26 cellular contexts compared by ENCODE assay signal in the genomic region with DNA sequence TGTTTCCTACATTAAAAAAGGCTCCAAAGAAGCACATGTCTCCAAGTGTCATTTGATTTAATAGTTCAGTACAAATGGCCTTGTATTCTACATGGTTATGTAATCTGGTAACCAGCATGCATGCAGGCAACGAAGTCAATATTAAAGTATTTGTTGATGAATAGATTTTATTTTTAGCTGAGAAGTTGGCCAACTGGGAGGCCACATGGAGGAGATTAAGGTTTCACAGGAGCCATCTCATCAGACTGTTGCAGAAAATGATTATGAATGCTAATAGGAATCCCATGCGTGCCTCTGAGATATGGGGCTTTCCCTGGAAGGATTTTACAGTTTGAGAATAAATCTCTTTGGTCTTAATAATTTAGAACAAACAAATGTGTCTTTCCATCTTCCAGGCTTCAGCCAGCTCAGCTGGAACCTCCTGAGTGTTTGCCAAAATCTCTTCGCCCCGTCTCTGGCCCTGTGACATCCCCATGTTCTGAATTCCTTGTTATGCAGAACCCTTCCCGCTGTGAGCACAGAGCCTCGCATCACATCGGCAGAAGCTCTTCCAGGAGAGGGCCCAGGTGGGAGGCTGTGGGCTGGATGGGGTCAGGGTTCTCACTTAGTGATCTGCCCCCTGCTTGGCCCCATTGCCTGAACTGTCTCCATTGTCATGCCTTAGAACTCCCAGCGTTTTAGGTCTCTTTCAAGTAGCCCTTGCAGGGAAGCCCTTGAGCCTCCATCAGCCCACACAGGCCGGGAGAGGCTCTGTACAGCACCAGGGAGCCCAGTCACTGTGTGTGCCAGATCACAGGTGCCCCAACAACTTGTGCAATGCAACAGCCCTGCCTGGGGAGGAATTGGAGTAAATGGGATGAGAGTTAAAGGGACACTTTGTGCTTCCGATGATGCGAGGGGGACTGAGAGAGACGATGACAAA.
DNase-seq lines count a peak whose midpoint lies in the region; TF ChIP-seq lines count a peak whose summit lies in the region.
"Had no signal": no experiment of that assay in that cellular context is flagged by ENCODE, and none has a peak within 500 bp of the region (broad histone marks: within the 10 kb centered on the region; RNA-seq: fewer than 3 reads in every experiment).

No MANE protein-coding gene starts in this region.

- peak overlapping the region; percentile 24 for H2AFZ ChIP-seq in neural progenitor cell (replicated peaks)

- H3K9me3 Mint-ChIP-seq in neural progenitor cell, result peaks cover 7% of the 10 kb centered on the region
- H3K9me3 Mint-ChIP-seq in chondrocyte (ENCODE audit: low read depth), result peaks cover 4% of the 10 kb centered on the region
- H3K9me3 Mint-ChIP-seq: activated T-helper 17 cell treated with anti-CD3 and anti-CD28 coated beads, Interleukin-2, amount 50 U/mL, for 72 hours had no signal

- H3K27me3 ChIP-seq in neural progenitor cell, result no peaks in the 10 kb centered on the region
- H3K27me3 ChIP-seq: ovary, sigmoid colon, tibial nerve had no signal

- H3K27ac Mint-ChIP-seq in neural progenitor cell, result no peak overlapping the region
- no peak overlapping the region for H3K27ac Mint-ChIP-seq in chondrocyte (ENCODE audit: unreplicated experiment)
- H3K27ac Mint-ChIP-seq: activated naive CD8-positive, alpha-beta T cell treated with anti-CD3 and anti-CD28 coated beads for 36 hours; activated T-helper 17 cell treated with anti-CD3 and anti-CD28 coated beads, Interleukin-2, amount 50 U/mL, for 72 hours; effector memory CD8-positive, alpha-beta T cell; HFFc6; naive thymus-derived CD4-positive, alpha-beta T cell had no signal

- peaks cover 3% of the 10 kb centered on the region for H3K9me3 ChIP-seq in neural progenitor cell (ENCODE audit: low read depth)
- H3K9me3 ChIP-seq: ovary had no signal

- H3K4me2 ChIP-seq in neural progenitor cell, result no peak overlapping the region

- H3K4me3 Mint-ChIP-seq in neural progenitor cell (no peak overlapping the region), chondrocyte (ENCODE audit: unreplicated experiment) (no peak overlapping the region)
- H3K4me3 Mint-ChIP-seq: activated naive CD8-positive, alpha-beta T cell treated with anti-CD3 and anti-CD28 coated beads for 36 hours; activated T-helper 17 cell treated with anti-CD3 and anti-CD28 coated beads, Interleukin-2, amount 50 U/mL, for 72 hours; effector memory CD8-positive, alpha-beta T cell; HFFc6; naive thymus-derived CD4-positive, alpha-beta T cell had no signal

- intact Hi-C loops in head of caudate nucleus (cut with DNase I), result no loop called here

- H3K27ac ChIP-seq in neural progenitor cell, result no peak overlapping the region
- H3K27ac ChIP-seq: ovary had no signal

- H3K27me3 Mint-ChIP-seq in neural progenitor cell (ENCODE audit: insufficient read depth, low read depth) (peaks cover 6% of the 10 kb centered on the region), chondrocyte (ENCODE audit: low read depth) (peaks cover 13% of the 10 kb centered on the region)

- no peaks in the 10 kb centered on the region for H3K36me3 Mint-ChIP-seq in neural progenitor cell
- peaks cover 6% of the 10 kb centered on the region for H3K36me3 Mint-ChIP-seq in chondrocyte (ENCODE audit: low read depth)
- H3K36me3 Mint-ChIP-seq: activated naive CD8-positive, alpha-beta T cell treated with anti-CD3 and anti-CD28 coated beads for 36 hours; naive thymus-derived CD4-positive, alpha-beta T cell had no signal

- no peak for TF ChIP-seq CTCF in AG10803 (conservative IDR thresholded peaks at IDR 0.05; ENCODE audit: low read length)
- TF ChIP-seq CTCF in fibroblast of mammary gland (conservative IDR thresholded peaks at IDR 0.05; ENCODE audit: control insufficient read depth, insufficient read depth, low read depth, low read length), result no peak
- no peak for TF ChIP-seq CTCF in neural progenitor cell (IDR thresholded peaks at IDR 0.05)
- TF ChIP-seq CTCF in chondrocyte (IDR thresholded peaks at IDR 0.05), result no peak

- H3K4me1 Mint-ChIP-seq in neural progenitor cell (peaks cover 18% of the 10 kb centered on the region), chondrocyte (ENCODE audit: low read depth) (no peaks in the 10 kb centered on the region)
- H3K4me1 Mint-ChIP-seq: activated naive CD8-positive, alpha-beta T cell treated with anti-CD3 and anti-CD28 coated beads for 36 hours; activated T-helper 17 cell treated with anti-CD3 and anti-CD28 coated beads, Interleukin-2, amount 50 U/mL, for 72 hours; naive thymus-derived CD4-positive, alpha-beta T cell had no signal

- H3K9ac ChIP-seq in neural progenitor cell, result no peak overlapping the region

- H3K4me3 ChIP-seq in AG10803 (ENCODE audit: low read length) (no peak overlapping the region), fibroblast of mammary gland (ENCODE audit: control insufficient read depth, low read depth, low read length) (no peak overlapping the region), neural progenitor cell (no peak overlapping the region)
- H3K4me3 ChIP-seq: lung, ovary, sigmoid colon, tibial nerve had no signal

- H3K4me1 ChIP-seq in neural progenitor cell, result peaks cover 6% of the 10 kb centered on the region

- no peaks in the 10 kb centered on the region for H3K36me3 ChIP-seq in neural progenitor cell
- H3K36me3 ChIP-seq: ovary, sigmoid colon, tibial nerve had no signal

- H3F3A ChIP-seq in neural progenitor cell (ENCODE audit: low read depth), result no peaks in the 10 kb centered on the region

- no peaks in the 10 kb centered on the region for H3K79me2 ChIP-seq in neural progenitor cell (ENCODE audit: low read depth)

- DNase-seq in AG10803 (ENCODE audit: low read depth) (peak; percentile 93), GM04504 (ENCODE audit: low read depth) (peak; percentile 81), fibroblast of mammary gland (ENCODE audit: low read depth) (peak; percentile 43), neural progenitor cell (ENCODE audit: low spot score) (no peak), head of caudate nucleus (no peak), NCI-H774 (lab: John Stamatoyannopoulos, UW) (no peak), chondrocyte (ENCODE audit: low spot score) (no peak)
- DNase-seq in stimulated activated CD4-positive, alpha-beta T cell treated with anti-CD3 and anti-CD28 coated beads, Interleukin-4, amount 100 ng/mL, for 1 hour, result no peak
- DNase-seq: activated CD4-positive, alpha-beta T cell treated with anti-CD3 and anti-CD28 coated beads for 1 hour; activated naive CD8-positive, alpha-beta T cell treated with anti-CD3 and anti-CD28 coated beads for 36 hours; COR-L47; effector memory CD8-positive, alpha-beta T cell; HFFc6; IMR-90; kidney; naive thymus-derived CD4-positive, alpha-beta T cell; NCI-H1105 treated with DMSO at 0.1 percent for 48 hours; NCI-H2081; NCI-H446 treated with DMSO at 0.1 percent for 48 hours; ovary; RPMI8226; sigmoid colon; stimulated activated naive CD4-positive, alpha-beta T cell had no signal

- H4K20me1 ChIP-seq in neural progenitor cell (ENCODE audit: low read depth), result no peaks in the 10 kb centered on the region

Comparison
In these comparisons a context has a peak if more than half of its experiments do, and no peak if none do; other contexts are left out.
1. DNase-seq: peak in AG10803 (single experiment), GM04504 (single experiment) and fibroblast of mammary gland (single experiment); none in neural progenitor cell (single experiment), stimulated activated CD4-positive, alpha-beta T cell treated with anti-CD3 and anti-CD28 coated beads, Interleukin-4, amount 100 ng/mL, for 1 hour (single experiment), head of caudate nucleus (0 of 42), NCI-H774 (single experiment) and chondrocyte (single experiment).